In the genomic region with DNA sequence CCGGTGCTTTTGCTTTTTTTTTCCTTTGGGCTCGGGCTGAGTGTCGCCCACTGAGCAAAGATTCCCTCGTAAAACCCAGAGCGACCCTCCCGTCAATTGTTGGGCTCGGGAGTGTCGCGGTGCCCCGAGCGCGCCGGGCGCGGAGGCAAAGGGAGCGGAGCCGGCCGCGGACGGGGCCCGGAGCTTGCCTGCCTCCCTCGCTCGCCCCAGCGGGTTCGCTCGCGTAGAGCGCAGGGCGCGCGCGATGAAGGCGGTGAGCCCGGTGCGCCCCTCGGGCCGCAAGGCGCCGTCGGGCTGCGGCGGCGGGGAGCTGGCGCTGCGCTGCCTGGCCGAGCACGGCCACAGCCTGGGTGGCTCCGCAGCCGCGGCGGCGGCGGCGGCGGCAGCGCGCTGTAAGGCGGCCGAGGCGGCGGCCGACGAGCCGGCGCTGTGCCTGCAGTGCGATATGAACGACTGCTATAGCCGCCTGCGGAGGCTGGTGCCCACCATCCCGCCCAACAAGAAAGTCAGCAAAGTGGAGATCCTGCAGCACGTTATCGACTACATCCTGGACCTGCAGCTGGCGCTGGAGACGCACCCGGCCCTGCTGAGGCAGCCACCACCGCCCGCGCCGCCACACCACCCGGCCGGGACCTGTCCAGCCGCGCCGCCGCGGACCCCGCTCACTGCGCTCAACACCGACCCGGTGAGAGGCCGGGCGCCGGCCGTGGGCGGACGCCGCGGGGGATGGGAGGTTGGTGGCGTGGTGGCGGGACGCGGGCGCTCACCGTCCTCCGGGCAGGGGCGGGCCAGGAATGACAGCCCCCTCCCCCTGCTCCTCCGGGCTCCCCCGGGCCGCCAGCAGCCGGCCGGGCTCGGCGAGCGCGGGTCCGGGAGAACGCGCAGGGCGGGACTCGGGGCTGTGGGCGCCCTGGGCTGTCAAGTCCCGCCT, we compare ENCODE assay signal across 1 cellular context.
TF ChIP-seq lines count a peak whose summit lies in the region.

No MANE protein-coding gene starts in this region.

TF ChIP-seq in H1, 55 proteins besides CTCF, POLR2A, EP300 and RAD21 (continued from another document):
- TF ChIP-seq, protein P1, sequence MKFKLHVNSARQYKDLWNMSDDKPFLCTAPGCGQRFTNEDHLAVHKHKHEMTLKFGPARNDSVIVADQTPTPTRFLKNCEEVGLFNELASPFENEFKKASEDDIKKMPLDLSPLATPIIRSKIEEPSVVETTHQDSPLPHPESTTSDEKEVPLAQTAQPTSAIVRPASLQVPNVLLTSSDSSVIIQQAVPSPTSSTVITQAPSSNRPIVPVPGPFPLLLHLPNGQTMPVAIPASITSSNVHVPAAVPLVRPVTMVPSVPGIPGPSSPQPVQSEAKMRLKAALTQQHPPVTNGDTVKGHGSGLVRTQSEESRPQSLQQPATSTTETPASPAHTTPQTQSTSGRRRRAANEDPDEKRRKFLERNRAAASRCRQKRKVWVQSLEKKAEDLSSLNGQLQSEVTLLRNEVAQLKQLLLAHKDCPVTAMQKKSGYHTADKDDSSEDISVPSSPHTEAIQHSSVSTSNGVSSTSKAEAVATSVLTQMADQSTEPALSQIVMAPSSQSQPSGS (IDR thresholded peaks at IDR 0.05; ENCODE audit: low read length) = no peak
- TF ChIP-seq EZH2 (IDR thresholded peaks at IDR 0.05; ENCODE audit: low read depth, low read length, severe bottlenecking) (no peak), CREB1 (IDR thresholded peaks at IDR 0.05) (no peak), TAF1 (IDR thresholded peaks at IDR 0.05; ENCODE audit: low read depth, low read length) (no peak), SP2 (IDR thresholded peaks at IDR 0.05; ENCODE audit: low read length) (no peak), RBBP5 (IDR thresholded peaks at IDR 0.05; ENCODE audit: borderline replicate concordance, low read depth, low read length) (peak; percentile 46; the same call in 1 of the 2 replicates), FOSL1 (IDR thresholded peaks at IDR 0.05; ENCODE audit: insufficient read depth, low read depth, low read length) (no peak), KDM1A (IDR thresholded peaks at IDR 0.05; ENCODE audit: borderline replicate concordance, low read length) (no peak), SIX5 (IDR thresholded peaks at IDR 0.05; ENCODE audit: low read depth, low read length) (no peak), HDAC2 (IDR thresholded peaks at IDR 0.05; ENCODE audit: borderline replicate concordance in 1 of 2, low read depth in 2 of 2, low read length in 2 of 2) (no peak), ASH2L (IDR thresholded peaks at IDR 0.05; ENCODE audit: low read length) (peak; percentile 19), POLR2AphosphoS5 (IDR thresholded peaks at IDR 0.05; ENCODE audit: low read depth, low read length) (peak; percentile 22), CHD1 (IDR thresholded peaks at IDR 0.05; ENCODE audit: low read depth, low read length) (peak; percentile 66; the same call in 1 of the 2 replicates), TAF7 (optimal IDR thresholded peaks at IDR 0.05; ENCODE audit: borderline replicate concordance, low read depth, low read length) (no peak), YY1 (IDR thresholded peaks at IDR 0.05; ENCODE audit: low read depth, low read length) (no peak), BCL11A (IDR thresholded peaks at IDR 0.05; ENCODE audit: low read depth in 2 of 2, low read length in 2 of 2) (no peak), GTF2F1 (IDR thresholded peaks at IDR 0.05; ENCODE audit: borderline replicate concordance, low read depth, low read length) (no peak), JUND (IDR thresholded peaks at IDR 0.05; ENCODE audit: low read length) (no peak), SUZ12 (IDR thresholded peaks at IDR 0.05; ENCODE audit: low read length) (peak; percentile 25; the same call in 1 of the 2 replicates), KDM4A (IDR thresholded peaks at IDR 0.05; ENCODE audit: low read depth, low read length, severe bottlenecking) (peak; percentile 68), CBX8 (IDR thresholded peaks at IDR 0.05; ENCODE audit: borderline replicate concordance, low read depth, low read length) (no peak), RNF2 (IDR thresholded peaks at IDR 0.05; ENCODE audit: borderline replicate concordance, low read depth, low read length, missing control alignments, poor library complexity, severe bottlenecking) (no peak), EGR1 (IDR thresholded peaks at IDR 0.05; ENCODE audit: borderline replicate concordance, low read depth, low read length) (no peak), KDM5A (IDR thresholded peaks at IDR 0.05; ENCODE audit: low read length) (no peak), RFX5 (IDR thresholded peaks at IDR 0.05; ENCODE audit: borderline replicate concordance, low read depth, low read length) (no peak), PHF8 (conservative IDR thresholded peaks at IDR 0.05; ENCODE audit: low read depth, low read length) (peak; percentile 28; the same call in 1 of the 2 replicates), SIN3A (conservative IDR thresholded peaks at IDR 0.05 in 1 of 2, IDR thresholded peaks at IDR 0.05 in 1 of 2; ENCODE audit: low read depth in 1 of 2, low read length in 2 of 2) (peak in 1 of 2 experiments; percentile 58; a peak in 1 of 4 replicates), GABPA (IDR thresholded peaks at IDR 0.05; ENCODE audit: borderline replicate concordance, insufficient read depth, low read length) (no peak), CHD2 (IDR thresholded peaks at IDR 0.05; ENCODE audit: low read length) (no peak), BRCA1 (IDR thresholded peaks at IDR 0.05; ENCODE audit: low read depth, low read length) (no peak), BACH1 (IDR thresholded peaks at IDR 0.05; ENCODE audit: low read length) (no peak), ZNF274 (IDR thresholded peaks at IDR 0.05; ENCODE audit: borderline replicate concordance, extremely low read depth, low read length) (no peak)
- TF ChIP-seq, protein P2, sequence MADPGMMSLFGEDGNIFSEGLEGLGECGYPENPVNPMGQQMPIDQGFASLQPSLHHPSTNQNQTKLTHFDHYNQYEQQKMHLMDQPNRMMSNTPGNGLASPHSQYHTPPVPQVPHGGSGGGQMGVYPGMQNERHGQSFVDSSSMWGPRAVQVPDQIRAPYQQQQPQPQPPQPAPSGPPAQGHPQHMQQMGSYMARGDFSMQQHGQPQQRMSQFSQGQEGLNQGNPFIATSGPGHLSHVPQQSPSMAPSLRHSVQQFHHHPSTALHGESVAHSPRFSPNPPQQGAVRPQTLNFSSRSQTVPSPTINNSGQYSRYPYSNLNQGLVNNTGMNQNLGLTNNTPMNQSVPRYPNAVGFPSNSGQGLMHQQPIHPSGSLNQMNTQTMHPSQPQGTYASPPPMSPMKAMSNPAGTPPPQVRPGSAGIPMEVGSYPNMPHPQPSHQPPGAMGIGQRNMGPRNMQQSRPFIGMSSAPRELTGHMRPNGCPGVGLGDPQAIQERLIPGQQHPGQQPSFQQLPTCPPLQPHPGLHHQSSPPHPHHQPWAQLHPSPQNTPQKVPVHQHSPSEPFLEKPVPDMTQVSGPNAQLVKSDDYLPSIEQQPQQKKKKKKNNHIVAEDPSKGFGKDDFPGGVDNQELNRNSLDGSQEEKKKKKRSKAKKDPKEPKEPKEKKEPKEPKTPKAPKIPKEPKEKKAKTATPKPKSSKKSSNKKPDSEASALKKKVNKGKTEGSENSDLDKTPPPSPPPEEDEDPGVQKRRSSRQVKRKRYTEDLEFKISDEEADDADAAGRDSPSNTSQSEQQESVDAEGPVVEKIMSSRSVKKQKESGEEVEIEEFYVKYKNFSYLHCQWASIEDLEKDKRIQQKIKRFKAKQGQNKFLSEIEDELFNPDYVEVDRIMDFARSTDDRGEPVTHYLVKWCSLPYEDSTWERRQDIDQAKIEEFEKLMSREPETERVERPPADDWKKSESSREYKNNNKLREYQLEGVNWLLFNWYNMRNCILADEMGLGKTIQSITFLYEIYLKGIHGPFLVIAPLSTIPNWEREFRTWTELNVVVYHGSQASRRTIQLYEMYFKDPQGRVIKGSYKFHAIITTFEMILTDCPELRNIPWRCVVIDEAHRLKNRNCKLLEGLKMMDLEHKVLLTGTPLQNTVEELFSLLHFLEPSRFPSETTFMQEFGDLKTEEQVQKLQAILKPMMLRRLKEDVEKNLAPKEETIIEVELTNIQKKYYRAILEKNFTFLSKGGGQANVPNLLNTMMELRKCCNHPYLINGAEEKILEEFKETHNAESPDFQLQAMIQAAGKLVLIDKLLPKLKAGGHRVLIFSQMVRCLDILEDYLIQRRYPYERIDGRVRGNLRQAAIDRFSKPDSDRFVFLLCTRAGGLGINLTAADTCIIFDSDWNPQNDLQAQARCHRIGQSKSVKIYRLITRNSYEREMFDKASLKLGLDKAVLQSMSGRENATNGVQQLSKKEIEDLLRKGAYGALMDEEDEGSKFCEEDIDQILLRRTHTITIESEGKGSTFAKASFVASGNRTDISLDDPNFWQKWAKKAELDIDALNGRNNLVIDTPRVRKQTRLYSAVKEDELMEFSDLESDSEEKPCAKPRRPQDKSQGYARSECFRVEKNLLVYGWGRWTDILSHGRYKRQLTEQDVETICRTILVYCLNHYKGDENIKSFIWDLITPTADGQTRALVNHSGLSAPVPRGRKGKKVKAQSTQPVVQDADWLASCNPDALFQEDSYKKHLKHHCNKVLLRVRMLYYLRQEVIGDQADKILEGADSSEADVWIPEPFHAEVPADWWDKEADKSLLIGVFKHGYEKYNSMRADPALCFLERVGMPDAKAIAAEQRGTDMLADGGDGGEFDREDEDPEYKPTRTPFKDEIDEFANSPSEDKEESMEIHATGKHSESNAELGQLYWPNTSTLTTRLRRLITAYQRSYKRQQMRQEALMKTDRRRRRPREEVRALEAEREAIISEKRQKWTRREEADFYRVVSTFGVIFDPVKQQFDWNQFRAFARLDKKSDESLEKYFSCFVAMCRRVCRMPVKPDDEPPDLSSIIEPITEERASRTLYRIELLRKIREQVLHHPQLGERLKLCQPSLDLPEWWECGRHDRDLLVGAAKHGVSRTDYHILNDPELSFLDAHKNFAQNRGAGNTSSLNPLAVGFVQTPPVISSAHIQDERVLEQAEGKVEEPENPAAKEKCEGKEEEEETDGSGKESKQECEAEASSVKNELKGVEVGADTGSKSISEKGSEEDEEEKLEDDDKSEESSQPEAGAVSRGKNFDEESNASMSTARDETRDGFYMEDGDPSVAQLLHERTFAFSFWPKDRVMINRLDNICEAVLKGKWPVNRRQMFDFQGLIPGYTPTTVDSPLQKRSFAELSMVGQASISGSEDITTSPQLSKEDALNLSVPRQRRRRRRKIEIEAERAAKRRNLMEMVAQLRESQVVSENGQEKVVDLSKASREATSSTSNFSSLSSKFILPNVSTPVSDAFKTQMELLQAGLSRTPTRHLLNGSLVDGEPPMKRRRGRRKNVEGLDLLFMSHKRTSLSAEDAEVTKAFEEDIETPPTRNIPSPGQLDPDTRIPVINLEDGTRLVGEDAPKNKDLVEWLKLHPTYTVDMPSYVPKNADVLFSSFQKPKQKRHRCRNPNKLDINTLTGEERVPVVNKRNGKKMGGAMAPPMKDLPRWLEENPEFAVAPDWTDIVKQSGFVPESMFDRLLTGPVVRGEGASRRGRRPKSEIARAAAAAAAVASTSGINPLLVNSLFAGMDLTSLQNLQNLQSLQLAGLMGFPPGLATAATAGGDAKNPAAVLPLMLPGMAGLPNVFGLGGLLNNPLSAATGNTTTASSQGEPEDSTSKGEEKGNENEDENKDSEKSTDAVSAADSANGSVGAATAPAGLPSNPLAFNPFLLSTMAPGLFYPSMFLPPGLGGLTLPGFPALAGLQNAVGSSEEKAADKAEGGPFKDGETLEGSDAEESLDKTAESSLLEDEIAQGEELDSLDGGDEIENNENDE (IDR thresholded peaks at IDR 0.05; ENCODE audit: insufficient replicate concordance, low read length) = no peak
- TF ChIP-seq, protein P3, sequence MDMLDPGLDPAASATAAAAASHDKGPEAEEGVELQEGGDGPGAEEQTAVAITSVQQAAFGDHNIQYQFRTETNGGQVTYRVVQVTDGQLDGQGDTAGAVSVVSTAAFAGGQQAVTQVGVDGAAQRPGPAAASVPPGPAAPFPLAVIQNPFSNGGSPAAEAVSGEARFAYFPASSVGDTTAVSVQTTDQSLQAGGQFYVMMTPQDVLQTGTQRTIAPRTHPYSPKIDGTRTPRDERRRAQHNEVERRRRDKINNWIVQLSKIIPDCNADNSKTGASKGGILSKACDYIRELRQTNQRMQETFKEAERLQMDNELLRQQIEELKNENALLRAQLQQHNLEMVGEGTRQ (IDR thresholded peaks at IDR 0.05; ENCODE audit: low read length) = no peak
